15 cellular contexts compared by ENCODE assay signal in genomic region chr1:78426398-78426797, GRCh38.
"Had no signal": no experiment of that assay in that cellular context is flagged by ENCODE, and none has a peak within 500 bp of the region (broad histone marks: within the 10 kb centered on the region; RNA-seq: fewer than 3 reads in every experiment).

No MANE protein-coding gene starts in this region.

- H3K4me1 ChIP-seq: lower lobe of right lung had no signal

- DNase-seq: activated CD4-positive, alpha-beta memory T cell treated with anti-CD3 and anti-CD28 coated beads for 36 hours; activated naive CD4-positive, alpha-beta T cell; activated T-cell treated with anti-CD3 and anti-CD28 coated beads, Interleukin-2, amount 50 U/mL, for 48 hours; immature natural killer cell; left cardiac atrium; lower lobe of right lung; naive B cell; occipital lobe; stimulated activated CD4-positive, alpha-beta T cell treated with anti-CD3 and anti-CD28 coated beads, Interleukin-15, amount 100 ng/mL, for 24 hours; stimulated activated CD4-positive, alpha-beta T cell treated with anti-CD3 and anti-CD28 coated beads, Interleukin-4, amount 100 ng/mL, for 24 hours had no signal

- H3K27ac ChIP-seq: cardiac muscle cell, lower lobe of right lung, thoracic aorta had no signal

- H3K36me3 ChIP-seq: cardiac muscle cell, lower lobe of right lung, thoracic aorta had no signal

- FAIRE-seq: astrocyte, colon, endothelial cell of umbilical vein had no signal

- H3K9me3 ChIP-seq: lower lobe of right lung, thoracic aorta had no signal

- H3K4me3 ChIP-seq: cardiac muscle cell, lower lobe of right lung, thoracic aorta had no signal

- H3K27me3 ChIP-seq: cardiac muscle cell had no signal

- ATAC-seq: left cardiac atrium, lower lobe of right lung had no signal
